In the genomic region with DNA sequence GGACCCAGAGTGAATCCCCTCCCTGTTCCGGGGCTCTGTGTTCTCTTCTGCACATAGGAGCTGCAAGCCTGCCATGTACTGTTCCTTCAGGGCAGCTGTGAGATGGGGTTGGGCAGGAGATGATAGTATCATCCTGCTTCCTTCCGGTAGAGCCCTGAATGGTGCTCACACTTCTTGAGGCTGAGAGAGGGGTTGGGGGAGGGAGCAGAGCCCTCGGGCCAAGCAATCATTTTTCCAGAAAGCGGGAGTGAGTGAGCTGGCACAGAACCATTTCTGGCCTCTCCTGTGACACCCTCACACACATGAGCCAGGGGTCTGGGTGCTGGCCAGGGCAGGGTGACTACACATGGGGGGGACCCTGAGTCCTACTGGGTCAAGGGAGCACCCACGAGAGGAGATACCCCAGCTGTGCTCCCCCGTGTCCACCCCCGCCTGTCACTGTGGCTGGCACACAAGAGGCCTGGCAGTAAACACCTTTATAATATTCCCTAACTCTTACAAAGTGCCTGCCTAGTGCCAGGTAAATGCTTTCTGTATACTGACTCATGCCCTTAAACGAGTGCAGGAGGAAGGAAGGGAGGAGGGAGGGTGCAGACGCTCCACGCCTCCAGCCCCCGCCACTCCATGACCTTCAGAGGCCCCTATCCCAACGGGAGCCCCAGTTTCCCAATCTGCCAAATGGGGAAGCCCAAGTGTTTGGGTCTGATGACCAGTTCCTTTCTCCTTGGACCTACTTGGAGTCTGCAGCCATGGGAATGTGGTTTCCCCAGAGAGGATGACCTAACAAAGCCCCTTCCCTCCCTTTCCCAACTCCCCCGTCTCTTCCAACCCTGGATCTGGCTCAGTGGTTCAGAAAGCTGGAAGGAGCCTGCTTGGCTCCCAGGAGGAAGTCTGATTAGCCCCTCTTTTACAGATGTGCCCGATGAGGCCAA, we compare ENCODE assay signal across 9 cellular contexts. TPM values are rescaled to one million over a fixed set of nuclear protein-coding genes. Genes with fewer than 3 reads are reported as not detected.
DNase-seq lines count a peak whose midpoint lies in the region; ATAC-seq and TF ChIP-seq lines count a peak whose summit lies in the region.
"Had no signal": no experiment of that assay in that cellular context is flagged by ENCODE, and none has a peak within 500 bp of the region (broad histone marks: within the 10 kb centered on the region; RNA-seq: fewer than 3 reads in every experiment).

No MANE protein-coding gene starts in this region.

- peaks cover 46% of the 10 kb centered on the region for H3K36me3 ChIP-seq in IMR-90 (ENCODE audit: control insufficient read depth, insufficient read depth, low read length)

- no peak for TF ChIP-seq POLR2A in IMR-90 (IDR thresholded peaks at IDR 0.05; ENCODE audit: low read depth, low read length)

- H3K9me3 Mint-ChIP-seq in activated CD8-positive, alpha-beta T cell treated with anti-CD3 and anti-CD28 coated beads, Interleukin-2, amount 10 ng/mL, durations not matched to agents 7 days and 5 days (ENCODE audit: insufficient read depth), result no peaks in the 10 kb centered on the region
- peaks cover 3% of the 10 kb centered on the region for H3K9me3 Mint-ChIP-seq in glutamatergic neuron (ENCODE audit: unreplicated experiment)

- CTCF ChIA-PET in IMR-90 (lab: Yijun Ruan, JAX), result no interaction called here
- CTCF ChIA-PET in activated CD8-positive, alpha-beta T cell treated with anti-CD3 and anti-CD28 coated beads, Interleukin-2, amount 10 ng/mL, durations not matched to agents 7 days and 5 days (lab: Charles Lee), result interaction anchor here (0.9 to 4.9 kb wide), 5 partner anchors 14 to 33 kb away, joined by 3 to 83 read pairs (median 6); a partner anchor contains a TSS

- H4K20me1 ChIP-seq in IMR-90 (ENCODE audit: insufficient read depth, low read length), result no peaks in the 10 kb centered on the region; the same call in 1 of the 2 replicates

- H3K4me1 Mint-ChIP-seq in activated CD8-positive, alpha-beta T cell treated with anti-CD3 and anti-CD28 coated beads, Interleukin-2, amount 10 ng/mL, durations not matched to agents 7 days and 5 days (ENCODE audit: low read depth), result peaks cover 93% of the 10 kb centered on the region
- peaks cover 21% of the 10 kb centered on the region for H3K4me1 Mint-ChIP-seq in glutamatergic neuron (ENCODE audit: low read depth, unreplicated experiment)

- no peak overlapping the region for H3K14ac ChIP-seq in IMR-90 (replicated peaks; ENCODE audit: low read depth, low read length)

- TF ChIP-seq CTCF in IMR-90 (conservative IDR thresholded peaks at IDR 0.05; ENCODE audit: low read depth, low read length) (no peak), glutamatergic neuron (IDR thresholded peaks at IDR 0.05; ENCODE audit: partially characterized antibody, unreplicated experiment) (no peak)

- no peak overlapping the region for H3K4me3 ChIP-seq in IMR-90 (ENCODE audit: insufficient read depth, low read depth, low read length)
- H3K4me3 ChIP-seq: SJSA1 had no signal

- POLR2A ChIA-PET in IMR-90 (lab: Charles Lee; ENCODE audit: unreplicated experiment), result no interaction called here
- POLR2A ChIA-PET in activated CD8-positive, alpha-beta T cell treated with anti-CD3 and anti-CD28 coated beads, Interleukin-2, amount 10 ng/mL, durations not matched to agents 7 days and 5 days (lab: Charles Lee), result interaction anchor here (0.9 to 15.0 kb wide), 5 partner anchors 9 to 26 kb away, joined by 3 to 407 read pairs (median 4); a partner anchor contains a TSS

- in situ Hi-C loops in IMR-90 (cut with MboI; ENCODE audit: low sequenced_read_pairs), result no loop called here

- dilution Hi-C loops in IMR-90 (cut with HindIII; ENCODE audit: low sequenced_read_pairs, unreplicated experiment), result no loop called here

- H2AK5ac ChIP-seq in IMR-90 (ENCODE audit: low read depth, low read length), result no peak overlapping the region

- H2BK5ac ChIP-seq in IMR-90 (ENCODE audit: low read depth, low read length, poor library complexity, severe bottlenecking), result no peak overlapping the region

- no peak overlapping the region for H3K9ac ChIP-seq in IMR-90 (ENCODE audit: low read depth, low read length)

- H2AFZ ChIP-seq in IMR-90 (replicated peaks; ENCODE audit: low read length, poor library complexity), result no peak overlapping the region

- peaks cover 6% of the 10 kb centered on the region for H3K9me1 ChIP-seq in IMR-90 (ENCODE audit: insufficient read depth, low read length)

- H2BK120ac ChIP-seq in IMR-90 (ENCODE audit: low read depth, low read length), result no peak overlapping the region

- H3K4me3 Mint-ChIP-seq in activated CD8-positive, alpha-beta T cell treated with anti-CD3 and anti-CD28 coated beads, Interleukin-2, amount 10 ng/mL, durations not matched to agents 7 days and 5 days, result peak overlapping the region; percentile 75
- no peak overlapping the region for H3K4me3 Mint-ChIP-seq in glutamatergic neuron (ENCODE audit: unreplicated experiment)

- WGBS in IMR-90 (ENCODE audit: extremely low coverage in 2 of 2, insufficient read length in 1 of 2), 2 experiments, result 50% methylated on average over 1 of the region's 14 CpGs; no CpG with 5 or more reads in 1 of the 2 experiments

- no TSS peak for BruUV-seq in IMR-90 (replicated peaks; lab: Mats Ljungman, UMichigan)

- H3K36me3 Mint-ChIP-seq in activated CD8-positive, alpha-beta T cell treated with anti-CD3 and anti-CD28 coated beads, Interleukin-2, amount 10 ng/mL, durations not matched to agents 7 days and 5 days (ENCODE audit: low read depth), result peaks cover 91% of the 10 kb centered on the region
- H3K36me3 Mint-ChIP-seq in glutamatergic neuron (ENCODE audit: unreplicated experiment), result no peaks in the 10 kb centered on the region

- intact Hi-C loops in IMR-90 (cut with micrococcal nuclease), result no loop called here

- no peak overlapping the region for H3K4me2 ChIP-seq in IMR-90 (ENCODE audit: low read depth, low read length)

- no peak overlapping the region for H4K8ac ChIP-seq in IMR-90 (ENCODE audit: low read depth in 2 of 2, low read length in 2 of 2)

- no peak overlapping the region for H2BK20ac ChIP-seq in IMR-90 (ENCODE audit: low read depth, low read length)

- H3K4me1 ChIP-seq in IMR-90 (ENCODE audit: control insufficient read depth, insufficient read depth, low read length), result no peaks in the 10 kb centered on the region

- peaks cover 3 to 16% of the 10 kb centered on the region in 2 experiments; a peak in 3 of 4 replicates for H3K79me1 ChIP-seq in IMR-90 (ENCODE audit: low read depth in 1 of 2, low read length in 2 of 2)

- no peak overlapping the region for H3K18ac ChIP-seq in IMR-90 (ENCODE audit: low read depth, low read length)

- DNase-seq in IMR-90 (no peak), glutamatergic neuron (no peak), substantia nigra (lab: John Stamatoyannopoulos, UW) (peak in 6 of 49 donors; percentile 17 to 37 (median 28)), NCI-H2171 treated with DMSO at 0.1 percent for 48 hours (lab: John Stamatoyannopoulos, UW) (no peak)
- DNase-seq in activated CD8-positive, alpha-beta T cell treated with anti-CD3 and anti-CD28 coated beads, Interleukin-2, amount 10 ng/mL, durations not matched to agents 7 days and 5 days, result peak; percentile 75

- no peaks in the 10 kb centered on the region for H3K27me3 ChIP-seq in IMR-90 (ENCODE audit: control insufficient read depth, insufficient read depth, low read length)
- H3K27me3 ChIP-seq: SJSA1 had no signal

- H3K27ac ChIP-seq in IMR-90 (ENCODE audit: insufficient read depth, low read length) (no peak overlapping the region), substantia nigra (ENCODE audit: low read depth, low read length, poor library complexity, severe bottlenecking) (peak overlapping the region; percentile 97)
- H3K27ac ChIP-seq: SJSA1 had no signal

- TF ChIP-seq RAD21 in IMR-90 (IDR thresholded peaks at IDR 0.05; ENCODE audit: low read length), result no peak

- ATAC-seq in GM18868 (IDR thresholded peaks at IDR 0.05; ENCODE audit: unreplicated experiment), result peak; percentile 29
- ATAC-seq in IMR-90 (ENCODE audit: low read depth), result peak; percentile 60
- peak; percentile 59 for ATAC-seq in activated CD8-positive, alpha-beta T cell treated with anti-CD3 and anti-CD28 coated beads, Interleukin-2, amount 10 ng/mL, durations not matched to agents 7 days and 5 days
- ATAC-seq in GM19035 (IDR thresholded peaks at IDR 0.05; ENCODE audit: unreplicated experiment), result no peak
- no peak for ATAC-seq in GM19023 (IDR thresholded peaks at IDR 0.05; ENCODE audit: unreplicated experiment)

- H3K9me3 ChIP-seq in IMR-90 (ENCODE audit: control insufficient read depth, insufficient read depth, low read length), result no peaks in the 10 kb centered on the region
- H3K9me3 ChIP-seq: SJSA1 had no signal

- no peak overlapping the region for H4K5ac ChIP-seq in IMR-90 (ENCODE audit: low read depth, low read length)

- H2BK15ac ChIP-seq in IMR-90 (ENCODE audit: low read depth, low read length), result no peak overlapping the region

- H3K27me3 Mint-ChIP-seq in activated CD8-positive, alpha-beta T cell treated with anti-CD3 and anti-CD28 coated beads, Interleukin-2, amount 10 ng/mL, durations not matched to agents 7 days and 5 days (ENCODE audit: low read depth), result no peaks in the 10 kb centered on the region
- H3K27me3 Mint-ChIP-seq in glutamatergic neuron (ENCODE audit: unreplicated experiment), result peaks cover 2% of the 10 kb centered on the region

- H3K27ac Mint-ChIP-seq in activated CD8-positive, alpha-beta T cell treated with anti-CD3 and anti-CD28 coated beads, Interleukin-2, amount 10 ng/mL, durations not matched to agents 7 days and 5 days, result peak overlapping the region; percentile 84
- peak overlapping the region; percentile 17 for H3K27ac Mint-ChIP-seq in glutamatergic neuron (ENCODE audit: unreplicated experiment)

- no peak overlapping the region for H3K56ac ChIP-seq in IMR-90 (ENCODE audit: extremely low read depth, insufficient read depth, low read length)

- no peak overlapping the region for H4K91ac ChIP-seq in IMR-90 (ENCODE audit: insufficient read depth, low read depth, low read length)

- H3K4ac ChIP-seq in IMR-90 (ENCODE audit: low read depth, low read length), result no peak overlapping the region

- no peak overlapping the region for H2AK9ac ChIP-seq in IMR-90 (replicated peaks; ENCODE audit: low read depth, low read length, poor library complexity)

- no peak overlapping the region for H3K23ac ChIP-seq in IMR-90 (ENCODE audit: low read depth, low read length)

RNA-seq across cellular contexts. Expression of a gene that starts 15.5 kb away (rescaled TPM):
- total RNA-seq in IMR-90 (2012; rRNA removed) (2.7 and 2.8 TPM in 2 replicates), glutamatergic neuron (ENCODE audit: unreplicated experiment) (32.6 TPM)
- 7.2 and 7.3 TPM in 2 replicates for polyA plus RNA-seq in IMR-90 (2012; rRNA removed)
- polyA plus RNA-seq in IMR-90 (2012; cell fraction: cytosol; rRNA removed), result 1.3 and 5.9 TPM in 2 replicates
- 23.5 and 29.0 TPM in 2 replicates for polyA plus RNA-seq in IMR-90 (2012; cell fraction: nucleus; rRNA removed; ENCODE audit: low replicate concordance)
- total RNA-seq in activated CD8-positive, alpha-beta T cell treated with anti-CD3 and anti-CD28 coated beads, Interleukin-2, amount 10 ng/mL, durations not matched to agents 7 days and 5 days, result 100 to 1,000 TPM; 413 to 430 TPM

RNA-seq across cellular contexts. Expression of a gene that starts 42.6 kb away (rescaled TPM):
- total RNA-seq in IMR-90 (2012; rRNA removed), result not detected in 2 replicates
- not detected in 2 replicates for polyA plus RNA-seq in IMR-90 (2012; rRNA removed)
- polyA plus RNA-seq in IMR-90 (2012; cell fraction: cytosol; rRNA removed), result not detected in 2 replicates
- polyA plus RNA-seq in IMR-90 (2012; cell fraction: nucleus; rRNA removed; ENCODE audit: low replicate concordance), result not detected in 2 replicates
- not detected for total RNA-seq in activated CD8-positive, alpha-beta T cell treated with anti-CD3 and anti-CD28 coated beads, Interleukin-2, amount 10 ng/mL, durations not matched to agents 7 days and 5 days
- not detected for total RNA-seq in glutamatergic neuron (ENCODE audit: unreplicated experiment)
- total RNA-seq: SJSA1 had no signal

RNA-seq across cellular contexts. Expression of a gene that starts 49.4 kb away (rescaled TPM):
- 0.18 TPM in 1 of 2 replicates, not detected in the other for total RNA-seq in IMR-90 (2012; rRNA removed)
- 0.30 TPM in 1 of 2 replicates, not detected in the other for polyA plus RNA-seq in IMR-90 (2012; rRNA removed)
- polyA plus RNA-seq in IMR-90 (2012; cell fraction: cytosol; rRNA removed), result 0.11 and 0.26 TPM in 2 replicates
- polyA plus RNA-seq in IMR-90 (2012; cell fraction: nucleus; rRNA removed; ENCODE audit: low replicate concordance), result 0.11 TPM in 1 of 2 replicates, not detected in the other
- total RNA-seq in activated CD8-positive, alpha-beta T cell treated with anti-CD3 and anti-CD28 coated beads, Interleukin-2, amount 10 ng/mL, durations not matched to agents 7 days and 5 days, result not detected
- not detected for total RNA-seq in glutamatergic neuron (ENCODE audit: unreplicated experiment)
- total RNA-seq: SJSA1 had no signal

Comparison
In these comparisons a context has a peak if more than half of its experiments do, and no peak if none do; other contexts are left out.
1. ATAC-seq: peak in GM18868 (single experiment), IMR-90 (single experiment) and activated CD8-positive, alpha-beta T cell treated with anti-CD3 and anti-CD28 coated beads, Interleukin-2, amount 10 ng/mL, durations not matched to agents 7 days and 5 days (single experiment); none in GM19035 (single experiment) and GM19023 (single experiment).
2. RNA of a gene that starts 15.5 kb away (total RNA-seq): 413 to 430 TPM in activated CD8-positive, alpha-beta T cell treated with anti-CD3 and anti-CD28 coated beads, Interleukin-2, amount 10 ng/mL, durations not matched to agents 7 days and 5 days; 32.6 TPM in glutamatergic neuron (single experiment) and 2.7 to 2.8 TPM in IMR-90; every median in the first group is over 10 times any median in the second.